ENCODE assay signal across 8 cellular contexts in the genomic region with DNA sequence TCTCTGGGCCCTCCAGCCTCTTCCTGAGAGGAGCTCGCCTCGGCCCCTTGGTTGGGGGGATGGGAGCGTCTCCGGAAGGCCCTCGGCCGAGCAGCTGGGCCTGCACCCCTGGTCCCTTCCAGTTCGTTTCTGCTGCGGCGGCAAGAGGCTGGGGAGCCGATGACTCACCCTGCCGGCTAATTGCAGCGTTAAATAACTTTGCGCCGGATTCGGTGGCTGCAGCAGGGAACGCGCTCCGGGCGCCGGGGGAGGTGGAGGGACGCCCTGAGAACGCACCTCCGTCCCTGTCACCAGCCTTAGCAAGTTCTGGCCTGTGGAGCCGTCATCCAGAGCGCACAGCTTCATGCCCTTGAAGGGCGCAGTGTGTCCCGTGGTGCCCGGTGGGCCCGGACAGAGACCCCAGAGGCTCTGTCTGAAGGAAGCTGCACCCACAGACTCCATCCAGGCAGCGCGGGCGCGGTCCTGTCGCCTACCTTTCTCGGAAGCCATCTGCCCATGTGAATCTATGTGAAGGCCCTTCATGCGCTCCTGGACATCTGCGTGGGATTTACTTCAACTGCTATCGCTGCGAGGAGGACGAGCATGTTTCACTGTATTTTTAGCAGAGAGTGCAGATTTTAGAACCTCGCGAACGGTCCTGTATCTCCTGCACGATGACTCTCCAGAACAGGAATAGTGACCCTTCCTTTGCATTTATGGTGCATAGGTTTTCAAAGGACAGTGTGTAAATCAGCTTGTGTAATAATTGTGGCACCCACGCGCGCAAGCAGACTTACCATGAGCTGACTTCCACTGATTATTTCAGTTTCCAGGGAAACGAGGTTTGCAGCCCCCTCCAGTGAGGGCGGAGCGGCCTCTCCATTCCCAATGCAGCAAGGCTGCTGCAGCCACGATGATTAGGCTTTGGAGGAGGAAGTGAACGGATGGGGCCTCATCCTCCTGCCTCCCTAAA. TPM values are rescaled to one million over a fixed set of nuclear protein-coding genes. Genes with fewer than 3 reads are reported as not detected.
DNase-seq lines count a peak whose midpoint lies in the region; ATAC-seq and TF ChIP-seq lines count a peak whose summit lies in the region.

No MANE protein-coding gene starts in this region.

- H3K9me3 Mint-ChIP-seq in neural progenitor cell: peaks cover 2% of the 10 kb centered on the region

- H3K9me2 ChIP-seq in OCI-LY7 (ENCODE audit: insufficient read depth, low read length): no peaks in the 10 kb centered on the region

- H3K4me2 ChIP-seq in neural progenitor cell (peak overlapping the region; percentile 73), OCI-LY7 (ENCODE audit: low read length) (no peak overlapping the region)

- intact Hi-C loops in OCI-LY7 (cut with micrococcal nuclease; ENCODE audit: unreplicated experiment): no loop called here

- DNase-seq in Daoy (ENCODE audit: low read depth): peak; percentile 62
- DNase-seq in M059J (ENCODE audit: low read depth): peak; percentile 52
- DNase-seq in choroid plexus epithelial cell (ENCODE audit: low read depth): peak; percentile 17
- peak; percentile 70 for DNase-seq in neural progenitor cell (ENCODE audit: low spot score)
- no peak for DNase-seq in OCI-LY7 (ENCODE audit: low spot score)
- no peak for DNase-seq in mucosa of gallbladder (ENCODE audit: low spot score)
- DNase-seq in hepatic stellate cell (ENCODE audit: low spot score): no peak

- H2AFZ ChIP-seq in neural progenitor cell (replicated peaks): no peak overlapping the region
- H2AFZ ChIP-seq in OCI-LY7 (ENCODE audit: low read length): no peak overlapping the region

- H3K4me3 ChIP-seq in choroid plexus epithelial cell (ENCODE audit: low read depth, low read length) (no peak overlapping the region), neural progenitor cell (peak overlapping the region; percentile 32), OCI-LY7 (ENCODE audit: low read depth, low read length, poor library complexity, severe bottlenecking) (no peak overlapping the region)

- H3K79me2 ChIP-seq in neural progenitor cell (ENCODE audit: low read depth) (no peaks in the 10 kb centered on the region), OCI-LY7 (ENCODE audit: insufficient read depth, low read depth, low read length) (no peaks in the 10 kb centered on the region)

- H3K9me3 ChIP-seq in neural progenitor cell (ENCODE audit: low read depth) (no peaks in the 10 kb centered on the region), OCI-LY7 (ENCODE audit: low read length) (no peaks in the 10 kb centered on the region)

- BruUV-seq in OCI-LY7 (replicated peaks; lab: Mats Ljungman, UMichigan): no TSS peak

- peaks cover 6% of the 10 kb centered on the region for H3K4me1 ChIP-seq in neural progenitor cell
- no peaks in the 10 kb centered on the region for H3K4me1 ChIP-seq in OCI-LY7 (ENCODE audit: insufficient read depth, low read length, poor library complexity, severe bottlenecking)

- POLR2A ChIA-PET in OCI-LY7 (lab: Charles Lee): no interaction called here

- H3K27ac ChIP-seq in neural progenitor cell (no peak overlapping the region), OCI-LY7 (ENCODE audit: low read depth, low read length, poor library complexity, severe bottlenecking) (no peak overlapping the region)

- peaks cover 1% of the 10 kb centered on the region for H3K36me3 Mint-ChIP-seq in neural progenitor cell

- H3K36me3 ChIP-seq in neural progenitor cell (no peaks in the 10 kb centered on the region), OCI-LY7 (ENCODE audit: insufficient read depth, low read length) (no peaks in the 10 kb centered on the region)

- H3K4me1 Mint-ChIP-seq in neural progenitor cell: peaks cover 17% of the 10 kb centered on the region

- no peak overlapping the region for H3K27ac Mint-ChIP-seq in neural progenitor cell

- CTCF ChIA-PET in OCI-LY7 (lab: Charles Lee; ENCODE audit: unreplicated experiment): no interaction called here

- peaks cover 98% of the 10 kb centered on the region for H3K27me3 ChIP-seq in neural progenitor cell

- H3K27me3 Mint-ChIP-seq in neural progenitor cell (ENCODE audit: insufficient read depth, low read depth): peaks cover 45% of the 10 kb centered on the region

- TF ChIP-seq CTCF in choroid plexus epithelial cell (conservative IDR thresholded peaks at IDR 0.05; ENCODE audit: low read depth, low read length) (no peak), neural progenitor cell (IDR thresholded peaks at IDR 0.05) (no peak), OCI-LY7 (conservative IDR thresholded peaks at IDR 0.05; ENCODE audit: low read length) (no peak)

- H4K20me1 ChIP-seq in neural progenitor cell (ENCODE audit: low read depth) (peaks cover 36% of the 10 kb centered on the region), OCI-LY7 (ENCODE audit: insufficient read depth, low read length) (no peaks in the 10 kb centered on the region)

- peaks cover 6% of the 10 kb centered on the region for H3F3A ChIP-seq in neural progenitor cell (ENCODE audit: low read depth)

- peak overlapping the region; percentile 84 for H3K4me3 Mint-ChIP-seq in neural progenitor cell

- H3K9ac ChIP-seq in neural progenitor cell: no peak overlapping the region

- no peak for ATAC-seq in GM21529 (IDR thresholded peaks at IDR 0.05; ENCODE audit: unreplicated experiment)

RNA-seq across cellular contexts. Expression of gene TMEM271, which starts 1.7 kb away (rescaled TPM):
- not detected in 2 replicates for total RNA-seq in Daoy (2014; rRNA removed; shearing (Covaris generic))
- not detected in 2 replicates for total RNA-seq in M059J (2014; rRNA removed; shearing (Covaris generic))
- not detected in 2 replicates for total RNA-seq in neural progenitor cell (ENCODE audit: low replicate concordance)
- not detected in 2 replicates for total RNA-seq in OCI-LY7 (2014; rRNA removed; shearing (Covaris generic))
- not detected in 2 replicates for total RNA-seq in OCI-LY7 (2022)
- not detected for total RNA-seq in mucosa of gallbladder

RNA-seq across cellular contexts. Expression of gene PDE6B, which starts 47.6 kb away (rescaled TPM):
- 0.51 and 4.2 TPM in 2 replicates for total RNA-seq in Daoy (2014; rRNA removed; shearing (Covaris generic))
- total RNA-seq in M059J (2014; rRNA removed; shearing (Covaris generic)): 0.05 TPM in 1 of 2 replicates, not detected in the other
- total RNA-seq in neural progenitor cell (ENCODE audit: low replicate concordance): 4.3 and 19.5 TPM in 2 replicates
- not detected in 2 replicates for total RNA-seq in OCI-LY7 (2014; rRNA removed; shearing (Covaris generic))
- total RNA-seq in OCI-LY7 (2022): not detected in 2 replicates
- total RNA-seq in mucosa of gallbladder: 8.6 TPM

Comparison
In these comparisons a context has a peak if more than half of its experiments do, and no peak if none do; other contexts are left out.
1. DNase-seq: peak in Daoy (single experiment), M059J (single experiment), choroid plexus epithelial cell (single experiment) and neural progenitor cell (single experiment); none in OCI-LY7 (single experiment), mucosa of gallbladder (single experiment) and hepatic stellate cell (single experiment).